22 cellular contexts compared by ENCODE assay signal in genomic region chr1:6953874-6954502, GRCh38.
"Had no signal": no experiment of that assay in that cellular context is flagged by ENCODE, and none has a peak within 500 bp of the region (broad histone marks: within the 10 kb centered on the region; RNA-seq: fewer than 3 reads in every experiment).

No MANE protein-coding gene starts in this region.

- H3K4me3 Mint-ChIP-seq: activated CD4-positive, alpha-beta T cell treated with anti-CD3 and anti-CD28 coated beads, Interleukin-2, amount 10 ng/mL, durations not matched to agents 7 days and 5 days; activated CD8-positive, alpha-beta memory T cell treated with anti-CD3 and anti-CD28 coated beads, Interleukin-2, amount 10 ng/mL, durations not matched to agents 7 days and 5 days; activated CD8-positive, alpha-beta T cell treated with anti-CD3 and anti-CD28 coated beads for 36 hours; activated naive CD8-positive, alpha-beta T cell treated with anti-CD3 and anti-CD28 coated beads, Interleukin-2, amount 50 U/mL, for 24 hours; activated T-helper 1 cell treated with anti-CD3 and anti-CD28 coated beads, Interleukin-12 subunit alpha, Interleukin-12 subunit beta, Interleukin-2, Interleukin-4 antibody, amounts not matched to agents 30 ng/mL and 10 ng/mL and 1 ng/mL, durations not matched to agents 14 hours and 24 hours and 36 hours; dendritic cell treated with granulocyte-macrophage colony-stimulating factor and Interleukin-4, amounts not matched to agents 40 ng/mL and 50 ng/mL, for 4 days; memory B cell; T-helper 1 cell treated with Interleukin-12 subunit alpha and Interleukin-12 subunit beta and Interleukin-4 antibody, amounts not matched to agents 30 μg/mL and 1 μg/mL, for 36 hours had no signal

- H3K36me3 Mint-ChIP-seq: activated CD8-positive, alpha-beta memory T cell treated with anti-CD3 and anti-CD28 coated beads, Interleukin-2, amount 10 ng/mL, durations not matched to agents 7 days and 5 days; memory B cell had no signal

- H3K36me3 ChIP-seq: sigmoid colon had no signal

- H3K9me3 ChIP-seq: body of pancreas, sigmoid colon had no signal

- DNase-seq: activated CD4-positive, alpha-beta T cell treated with anti-CD3 and anti-CD28 coated beads, Interleukin-2, amount 10 ng/mL, durations not matched to agents 7 days and 5 days; activated CD8-positive, alpha-beta memory T cell treated with anti-CD3 and anti-CD28 coated beads, Interleukin-2, amount 10 ng/mL, durations not matched to agents 7 days and 5 days; activated CD8-positive, alpha-beta T cell treated with anti-CD3 and anti-CD28 coated beads for 36 hours; activated gamma-delta T cell; activated naive CD4-positive, alpha-beta T cell treated with anti-CD3 and anti-CD28 coated beads, Interleukin-2, amount 50 U/mL, for 16 hours; activated naive CD8-positive, alpha-beta T cell treated with anti-CD3 and anti-CD28 coated beads, Interleukin-2, amount 50 U/mL, for 24 hours; activated T-cell treated with anti-CD3 and anti-CD28 coated beads for 4 hours; anterior cingulate cortex; body of pancreas; effector CD8-positive, alpha-beta T cell; foreskin keratinocyte; left colon; nephron progenitor cell; sigmoid colon; stimulated activated CD4-positive, alpha-beta T cell treated with anti-CD3 and anti-CD28 coated beads, Interleukin-4, amount 100 ng/mL, for 1 hour; stimulated activated naive CD4-positive, alpha-beta T cell; T1000 had no signal

- H3K27ac ChIP-seq: body of pancreas, foreskin keratinocyte, sigmoid colon had no signal

- H3K4me1 Mint-ChIP-seq: activated CD4-positive, alpha-beta T cell treated with anti-CD3 and anti-CD28 coated beads, Interleukin-2, amount 10 ng/mL, durations not matched to agents 7 days and 5 days; activated CD8-positive, alpha-beta memory T cell treated with anti-CD3 and anti-CD28 coated beads, Interleukin-2, amount 10 ng/mL, durations not matched to agents 7 days and 5 days; memory B cell had no signal

- ATAC-seq: activated CD4-positive, CD25-positive, alpha-beta regulatory T cell treated with anti-CD3 and anti-CD28 coated beads, Interleukin-2, amount 50 U/mL, for 24 hours; activated CD8-positive, alpha-beta memory T cell treated with anti-CD3 and anti-CD28 coated beads, Interleukin-2, amount 10 ng/mL, durations not matched to agents 7 days and 5 days; activated CD8-positive, alpha-beta T cell treated with anti-CD3 and anti-CD28 coated beads for 36 hours; activated naive CD8-positive, alpha-beta T cell treated with anti-CD3 and anti-CD28 coated beads, Interleukin-2, amount 50 U/mL, for 24 hours; body of pancreas; foreskin keratinocyte; left colon had no signal

- H3K9me3 Mint-ChIP-seq: activated CD4-positive, alpha-beta T cell treated with anti-CD3 and anti-CD28 coated beads, Interleukin-2, amount 10 ng/mL, durations not matched to agents 7 days and 5 days; activated CD8-positive, alpha-beta T cell treated with anti-CD3 and anti-CD28 coated beads for 36 hours; activated naive CD8-positive, alpha-beta T cell treated with anti-CD3 and anti-CD28 coated beads, Interleukin-2, amount 50 U/mL, for 24 hours; activated T-helper 1 cell treated with anti-CD3 and anti-CD28 coated beads, Interleukin-12 subunit alpha, Interleukin-12 subunit beta, Interleukin-2, Interleukin-4 antibody, amounts not matched to agents 30 ng/mL and 10 ng/mL and 1 ng/mL, durations not matched to agents 14 hours and 24 hours and 36 hours; dendritic cell treated with granulocyte-macrophage colony-stimulating factor and Interleukin-4, amounts not matched to agents 40 ng/mL and 50 ng/mL, for 4 days; memory B cell; nephron progenitor cell; T-helper 1 cell treated with Interleukin-12 subunit alpha and Interleukin-12 subunit beta and Interleukin-4 antibody, amounts not matched to agents 30 μg/mL and 1 μg/mL, for 36 hours had no signal

- H3K27me3 Mint-ChIP-seq: activated CD4-positive, alpha-beta T cell treated with anti-CD3 and anti-CD28 coated beads, Interleukin-2, amount 10 ng/mL, durations not matched to agents 7 days and 5 days; activated CD8-positive, alpha-beta memory T cell treated with anti-CD3 and anti-CD28 coated beads, Interleukin-2, amount 10 ng/mL, durations not matched to agents 7 days and 5 days; activated CD8-positive, alpha-beta T cell treated with anti-CD3 and anti-CD28 coated beads for 36 hours; activated naive CD8-positive, alpha-beta T cell treated with anti-CD3 and anti-CD28 coated beads, Interleukin-2, amount 50 U/mL, for 24 hours; dendritic cell treated with granulocyte-macrophage colony-stimulating factor and Interleukin-4, amounts not matched to agents 40 ng/mL and 50 ng/mL, for 4 days had no signal

- H3K27me3 ChIP-seq: body of pancreas had no signal

- H3K4me3 ChIP-seq: body of pancreas, sigmoid colon had no signal

- H3K27ac Mint-ChIP-seq: activated CD4-positive, alpha-beta T cell treated with anti-CD3 and anti-CD28 coated beads, Interleukin-2, amount 10 ng/mL, durations not matched to agents 7 days and 5 days; activated CD8-positive, alpha-beta memory T cell treated with anti-CD3 and anti-CD28 coated beads, Interleukin-2, amount 10 ng/mL, durations not matched to agents 7 days and 5 days; activated CD8-positive, alpha-beta T cell treated with anti-CD3 and anti-CD28 coated beads for 36 hours; activated naive CD8-positive, alpha-beta T cell treated with anti-CD3 and anti-CD28 coated beads, Interleukin-2, amount 50 U/mL, for 24 hours; activated T-helper 1 cell treated with anti-CD3 and anti-CD28 coated beads, Interleukin-12 subunit alpha, Interleukin-12 subunit beta, Interleukin-2, Interleukin-4 antibody, amounts not matched to agents 30 ng/mL and 10 ng/mL and 1 ng/mL, durations not matched to agents 14 hours and 24 hours and 36 hours; dendritic cell treated with granulocyte-macrophage colony-stimulating factor and Interleukin-4, amounts not matched to agents 40 ng/mL and 50 ng/mL, for 4 days; memory B cell; T-helper 1 cell treated with Interleukin-12 subunit alpha and Interleukin-12 subunit beta and Interleukin-4 antibody, amounts not matched to agents 30 μg/mL and 1 μg/mL, for 36 hours had no signal
